19 cellular contexts compared by ENCODE assay signal in the genomic region with DNA sequence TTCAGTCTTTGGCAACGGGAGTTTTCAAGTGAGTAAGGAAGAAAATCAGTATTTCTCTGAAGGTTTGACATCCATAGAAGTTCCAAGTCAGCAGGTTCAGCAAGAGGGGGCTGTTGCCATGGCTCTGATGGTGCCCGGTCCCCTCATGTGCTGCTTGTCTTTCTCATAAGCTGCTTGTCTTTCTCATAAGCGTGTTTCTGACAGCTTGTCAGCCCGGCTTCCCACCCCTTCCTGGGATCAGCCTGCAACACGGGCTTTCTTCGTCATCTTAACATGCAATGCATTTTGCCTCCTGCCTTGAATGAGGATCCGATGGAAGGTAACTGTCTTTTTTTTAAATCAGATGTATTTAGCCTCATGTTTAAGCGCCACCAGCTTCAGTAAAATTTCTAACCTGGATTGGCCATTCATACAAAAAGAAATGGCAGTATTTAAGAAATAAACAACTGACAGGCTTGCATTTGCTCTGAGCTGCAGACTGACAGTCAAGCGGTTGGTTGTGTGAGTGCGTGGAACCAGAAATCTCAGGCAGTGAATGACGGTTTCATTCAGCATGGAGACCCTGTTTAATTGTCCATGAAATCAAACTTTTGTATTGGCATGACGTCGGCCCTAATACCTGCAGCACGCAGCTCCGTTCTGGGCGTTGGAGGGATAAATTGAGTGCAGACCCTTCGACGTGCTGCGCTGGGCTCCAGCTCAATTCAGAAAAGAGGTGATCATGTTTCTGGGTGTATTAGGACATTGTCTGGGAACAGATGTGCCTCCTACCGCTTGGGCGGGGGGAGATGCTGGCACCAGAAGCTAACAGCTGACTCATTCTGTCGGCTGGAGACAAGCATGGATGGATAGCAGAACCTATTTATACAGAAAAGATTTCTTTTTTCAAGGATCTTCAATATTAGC.
DNase-seq lines count a peak whose midpoint lies in the region; ATAC-seq and TF ChIP-seq lines count a peak whose summit lies in the region.
"Had no signal": no experiment of that assay in that cellular context is flagged by ENCODE, and none has a peak within 500 bp of the region (broad histone marks: within the 10 kb centered on the region; RNA-seq: fewer than 3 reads in every experiment).

No MANE protein-coding gene starts in this region.

- H3K36me3 Mint-ChIP-seq in activated naive CD4-positive, alpha-beta T cell treated with anti-CD3 and anti-CD28 coated beads, Interleukin-2, amount 10 ng/mL, durations not matched to agents 7 days and 5 days = no peaks in the 10 kb centered on the region

- DNase-seq in DMS79 treated with DMSO at 0.1 percent for 48 hours (lab: John Stamatoyannopoulos, UW) (peak; percentile 64), NCI-H2171 (lab: John Stamatoyannopoulos, UW) (peak; percentile 74), trophoblast cell (no peak), ovary (no peak), NCI-H510A treated with DMSO at 0.1 percent for 48 hours (lab: John Stamatoyannopoulos, UW) (no peak)
- DNase-seq in activated naive CD4-positive, alpha-beta T cell treated with anti-CD3 and anti-CD28 coated beads, Interleukin-2, amount 10 ng/mL, durations not matched to agents 7 days and 5 days = no peak
- DNase-seq: activated CD8-positive, alpha-beta memory T cell treated with anti-CD3 and anti-CD28 coated beads for 24 hours; HFFc6; Kasumi-1; NCI-H187; stimulated activated CD4-positive, alpha-beta T cell treated with anti-CD3 and anti-CD28 coated beads, Interleukin-2, amount 100 ng/mL, for 48 hours had no signal

- no peak overlapping the region for H2BK12ac ChIP-seq in trophoblast cell (ENCODE audit: low read length)

- H3K14ac ChIP-seq in trophoblast cell (ENCODE audit: low read length) = no peak overlapping the region

- H3K9me3 Mint-ChIP-seq in activated naive CD4-positive, alpha-beta T cell treated with anti-CD3 and anti-CD28 coated beads, Interleukin-2, amount 10 ng/mL, durations not matched to agents 7 days and 5 days = peaks cover 2% of the 10 kb centered on the region
- H3K9me3 Mint-ChIP-seq: activated T-helper 1 cell treated with anti-CD3 and anti-CD28 coated beads, Interleukin-12 subunit alpha, Interleukin-12 subunit beta, Interleukin-2, Interleukin-4 antibody, amounts not matched to agents 30 ng/mL and 10 ng/mL and 1 ng/mL, durations not matched to agents 14 hours and 24 hours and 36 hours; T-helper 1 cell treated with Interleukin-12 subunit alpha and Interleukin-12 subunit beta and Interleukin-4 antibody, amounts not matched to agents 30 μg/mL and 1 μg/mL, for 36 hours; WTC11 had no signal

- H3K27ac Mint-ChIP-seq in activated naive CD4-positive, alpha-beta T cell treated with anti-CD3 and anti-CD28 coated beads, Interleukin-2, amount 10 ng/mL, durations not matched to agents 7 days and 5 days = no peak overlapping the region
- H3K27ac Mint-ChIP-seq: activated T-helper 1 cell treated with anti-CD3 and anti-CD28 coated beads, Interleukin-12 subunit alpha, Interleukin-12 subunit beta, Interleukin-2, Interleukin-4 antibody, amounts not matched to agents 30 ng/mL and 10 ng/mL and 1 ng/mL, durations not matched to agents 14 hours and 24 hours and 36 hours; HFFc6; T-helper 1 cell treated with Interleukin-12 subunit alpha and Interleukin-12 subunit beta and Interleukin-4 antibody, amounts not matched to agents 30 μg/mL and 1 μg/mL, for 36 hours had no signal

- H3K4me1 ChIP-seq in trophoblast cell (ENCODE audit: control insufficient read depth in 1 of 2, insufficient read depth in 2 of 2, low read length in 2 of 2) = no peaks in the 10 kb centered on the region
- peaks cover 1% of the 10 kb centered on the region for H3K4me1 ChIP-seq in ovary (ENCODE audit: insufficient read depth)
- H3K4me1 ChIP-seq: left lung had no signal

- no peaks in the 10 kb centered on the region for H3K79me2 ChIP-seq in trophoblast cell (ENCODE audit: control insufficient read depth, insufficient read depth, low read length, poor library complexity)

- no peaks in the 10 kb centered on the region for H3K27me3 ChIP-seq in trophoblast cell (ENCODE audit: insufficient read depth, low read length)
- H3K27me3 ChIP-seq in ovary = no peaks in the 10 kb centered on the region
- H3K27me3 ChIP-seq: left lung had no signal

- no peaks in the 10 kb centered on the region for H3K9me3 ChIP-seq in trophoblast cell (ENCODE audit: insufficient read depth, low read depth, low read length)
- H3K9me3 ChIP-seq in ovary = no peaks in the 10 kb centered on the region

- no peak overlapping the region for H2BK5ac ChIP-seq in trophoblast cell (ENCODE audit: low read depth, low read length, poor library complexity)

- H4K91ac ChIP-seq in trophoblast cell (ENCODE audit: low read depth, low read length) = no peak overlapping the region

- H3K23ac ChIP-seq in trophoblast cell (ENCODE audit: low read length) = no peak overlapping the region

- H3K4ac ChIP-seq in trophoblast cell (ENCODE audit: low read depth, low read length) = no peak overlapping the region

- H3K27me3 Mint-ChIP-seq in activated naive CD4-positive, alpha-beta T cell treated with anti-CD3 and anti-CD28 coated beads, Interleukin-2, amount 10 ng/mL, durations not matched to agents 7 days and 5 days = no peaks in the 10 kb centered on the region

- H3K4me1 Mint-ChIP-seq in activated naive CD4-positive, alpha-beta T cell treated with anti-CD3 and anti-CD28 coated beads, Interleukin-2, amount 10 ng/mL, durations not matched to agents 7 days and 5 days = no peaks in the 10 kb centered on the region
- H3K4me1 Mint-ChIP-seq: WTC11 had no signal

- no peaks in the 10 kb centered on the region for H3K79me1 ChIP-seq in trophoblast cell (ENCODE audit: low read length)

- H3K27ac ChIP-seq in cingulate gyrus (ENCODE audit: low read depth, low read length) = peak overlapping the region; percentile 25
- H3K27ac ChIP-seq in trophoblast cell (ENCODE audit: low read depth, low read length) = no peak overlapping the region
- H3K27ac ChIP-seq in ovary = no peak overlapping the region
- H3K27ac ChIP-seq: left lung had no signal

- H3K36me3 ChIP-seq in trophoblast cell (ENCODE audit: control insufficient read depth in 1 of 2, insufficient read depth in 2 of 2, low read length in 2 of 2) = peaks cover 10 to 18% of the 10 kb centered on the region in 2 experiments
- H3K36me3 ChIP-seq in ovary = no peaks in the 10 kb centered on the region
- H3K36me3 ChIP-seq: left lung had no signal

- no peak overlapping the region for H3K4me3 Mint-ChIP-seq in activated naive CD4-positive, alpha-beta T cell treated with anti-CD3 and anti-CD28 coated beads, Interleukin-2, amount 10 ng/mL, durations not matched to agents 7 days and 5 days
- H3K4me3 Mint-ChIP-seq: activated T-helper 1 cell treated with anti-CD3 and anti-CD28 coated beads, Interleukin-12 subunit alpha, Interleukin-12 subunit beta, Interleukin-2, Interleukin-4 antibody, amounts not matched to agents 30 ng/mL and 10 ng/mL and 1 ng/mL, durations not matched to agents 14 hours and 24 hours and 36 hours; HFFc6; T-helper 1 cell treated with Interleukin-12 subunit alpha and Interleukin-12 subunit beta and Interleukin-4 antibody, amounts not matched to agents 30 μg/mL and 1 μg/mL, for 36 hours; WTC11 had no signal

- peak overlapping the region; percentile 36 for H3K9ac ChIP-seq in trophoblast cell (ENCODE audit: low read length)

- no peak for TF ChIP-seq POLR2A in ovary (IDR thresholded peaks at IDR 0.05)

- H4K12ac ChIP-seq in trophoblast cell (ENCODE audit: low read depth, low read length) = no peak overlapping the region

- H2AK5ac ChIP-seq in trophoblast cell (ENCODE audit: low read length) = no peak overlapping the region

- WGBS in trophoblast cell (ENCODE audit: extremely low coverage, insufficient coverage, insufficient read length) = no CpG with 5 or more reads among the region's 22 CpGs
- 69 to 79% (median 70%) methylated on average over 22 of the region's 22 CpGs for whole genome bisulfite sequencing in ovary, 3 donors

- CTCF ChIA-PET in activated naive CD4-positive, alpha-beta T cell treated with anti-CD3 and anti-CD28 coated beads, Interleukin-2, amount 10 ng/mL, durations not matched to agents 7 days and 5 days (lab: Charles Lee) = no interaction called here

- no peak overlapping the region for H2BK120ac ChIP-seq in trophoblast cell (ENCODE audit: insufficient read depth, low read length, poor library complexity)

- no peak for TF ChIP-seq CTCF in ovary (IDR thresholded peaks at IDR 0.05)

- no peak for ATAC-seq in HG03159 (IDR thresholded peaks at IDR 0.05; ENCODE audit: unreplicated experiment)
- ATAC-seq: left lung, Right ventricle myocardium inferior, sciatic nerve had no signal

- TF ChIP-seq EP300 in ovary (IDR thresholded peaks at IDR 0.05) = no peak

- H2AFZ ChIP-seq in trophoblast cell (ENCODE audit: insufficient read depth, low read length, poor library complexity) = no peak overlapping the region

- no peak overlapping the region for H3K18ac ChIP-seq in trophoblast cell (ENCODE audit: low read length)

- intact Hi-C loops in ovary (cut with DNase I) = no loop called here

- no peak overlapping the region for H4K8ac ChIP-seq in trophoblast cell (ENCODE audit: low read depth, low read length)

- H3K4me3 ChIP-seq in trophoblast cell (ENCODE audit: low read depth, low read length) (no peak overlapping the region), ovary (no peak overlapping the region)
- H3K4me3 ChIP-seq: left lung had no signal

- H3K4me2 ChIP-seq in trophoblast cell (ENCODE audit: low read length) = no peak overlapping the region

Comparison
In these comparisons a context has a peak if more than half of its experiments do, and no peak if none do; other contexts are left out.
1. DNase-seq: peak in DMS79 treated with DMSO at 0.1 percent for 48 hours (single experiment) and NCI-H2171 (single experiment); none in trophoblast cell (0 of 2), ovary (0 of 5), NCI-H510A treated with DMSO at 0.1 percent for 48 hours (single experiment) and activated naive CD4-positive, alpha-beta T cell treated with anti-CD3 and anti-CD28 coated beads, Interleukin-2, amount 10 ng/mL, durations not matched to agents 7 days and 5 days (single experiment).